Comparison of ENCODE assay signal across 25 cellular contexts in genomic region chr11:85970593-85970992, GRCh38.
A peak's percentile ranks its signal among the peaks of the same experiment; 100 is the strongest.
DNase-seq lines count a peak whose midpoint lies in the region; ATAC-seq, FAIRE-seq and TF ChIP-seq lines count a peak whose summit lies in the region.
"Had no signal": no experiment of that assay in that cellular context is flagged by ENCODE, and none has a peak within 500 bp of the region (broad histone marks: within the 10 kb centered on the region; RNA-seq: fewer than 3 reads in every experiment).

No MANE protein-coding gene starts in this region.

- no CpG with 5 or more reads among the region's 5 CpGs for WGBS in neuronal stem cell (ENCODE audit: extremely low coverage in 2 of 2, insufficient read length in 2 of 2, insufficient replicate concordance in 1 of 2), 2 donors

- H3K4me2 ChIP-seq in neuronal stem cell (ENCODE audit: insufficient read depth, low read length, poor library complexity, severe bottlenecking): no peak overlapping the region

- intact Hi-C loops in CD8-positive, alpha-beta T cell (cut with DNase I, micrococcal nuclease): loop anchor here in 1 of 2 experiments (10.0 kb wide), 1 partner anchor 116 kb away; the partner anchor contains the start of gene CCDC83

- H3K9ac ChIP-seq in neuronal stem cell (ENCODE audit: low read depth, low read length, poor library complexity): no peak overlapping the region

- H4K91ac ChIP-seq in neuronal stem cell (ENCODE audit: low read depth, low read length, poor library complexity): no peak overlapping the region

- no peak for DNase-seq in CD8-positive, alpha-beta T cell
- DNase-seq in GM12892 (ENCODE audit: insufficient read length) (no peak), left lobe of liver (ENCODE audit: low spot score) (no peak), neuronal stem cell (ENCODE audit: low spot score) (no peak), inferior parietal cortex (ENCODE audit: extremely low spot score) (no peak)
- no peak for DNase-seq in activated CD4-positive, alpha-beta T cell treated with anti-CD3 and anti-CD28 coated beads for 4 hours
- DNase-seq: C1 segment of cervical spinal cord, Calu3, DMS79 treated with DMSO at 0.1 percent for 48 hours, GF-D8, KG1, NCI-H1048, NCI-H1417, NCI-H1694, NCI-H2029 treated with DMSO at 0.1 percent for 48 hours, NCI-H2227 treated with DMSO at 0.1 percent for 48 hours, NCI-H510A, NCI-H69, Right ventricle myocardium superior, RPMI8226 had no signal

- no peak overlapping the region for H3K27ac ChIP-seq in CD8-positive, alpha-beta T cell (ENCODE audit: low read depth, low read length)
- no peak overlapping the region for H3K27ac ChIP-seq in neuronal stem cell (replicated peaks; ENCODE audit: low read length)
- H3K27ac ChIP-seq: SJSA1 had no signal

- H3K27me3 Mint-ChIP-seq in CD8-positive, alpha-beta T cell (ENCODE audit: low read depth): no peaks in the 10 kb centered on the region

- peak; percentile 5 for FAIRE-seq in GM12892 (lab: Jason Lieb, UNC)
- FAIRE-seq: GM12891, GM19239, HTR-8/SVneo had no signal

- peaks cover 32% of the 10 kb centered on the region for H3K36me3 ChIP-seq in CD8-positive, alpha-beta T cell (ENCODE audit: insufficient read depth, low read length)
- H3K36me3 ChIP-seq in neuronal stem cell (replicated peaks in 1 of 2; ENCODE audit: control insufficient read depth in 2 of 2, insufficient read depth in 2 of 2, low read length in 2 of 2): peaks cover 5 to 90% of the 10 kb centered on the region in 2 donors

- no peak overlapping the region for H2AFZ ChIP-seq in neuronal stem cell (ENCODE audit: low read length)

- peaks cover 15% of the 10 kb centered on the region for H3K4me1 Mint-ChIP-seq in CD8-positive, alpha-beta T cell (ENCODE audit: low read depth)

- no peak overlapping the region for H3K14ac ChIP-seq in neuronal stem cell (ENCODE audit: low read length)

- no peak overlapping the region for H3K4me3 Mint-ChIP-seq in CD8-positive, alpha-beta T cell

- no peak overlapping the region for H2BK5ac ChIP-seq in neuronal stem cell (ENCODE audit: low read length)

- TF ChIP-seq POLR2A in GM12892 (IDR thresholded peaks at IDR 0.05; ENCODE audit: low read depth, low read length): no peak

- H2BK12ac ChIP-seq in neuronal stem cell (ENCODE audit: low read length): no peak overlapping the region

- H3K79me1 ChIP-seq in neuronal stem cell (ENCODE audit: low read depth, low read length): no peaks in the 10 kb centered on the region

- CTCF ChIA-PET in CD8-positive, alpha-beta T cell (lab: Charles Lee): no interaction called here

- peak overlapping the region; percentile 4 for H3K27ac Mint-ChIP-seq in CD8-positive, alpha-beta T cell

- no peak overlapping the region for H2BK120ac ChIP-seq in neuronal stem cell (ENCODE audit: low read depth, low read length)

- no peak overlapping the region for H3K23ac ChIP-seq in neuronal stem cell (ENCODE audit: low read depth, low read length, poor library complexity)

- H4K8ac ChIP-seq in neuronal stem cell (ENCODE audit: low read depth, low read length): peak overlapping the region; percentile 3

- H3K4me1 ChIP-seq in CD8-positive, alpha-beta T cell (ENCODE audit: insufficient read depth, low read length): no peaks in the 10 kb centered on the region
- H3K4me1 ChIP-seq in neuronal stem cell (ENCODE audit: control insufficient read depth in 2 of 2, insufficient read depth in 1 of 2, low read depth in 1 of 2, low read length in 2 of 2): no peaks in the 10 kb centered on the region

- no peak overlapping the region for H2BK15ac ChIP-seq in neuronal stem cell (ENCODE audit: low read length)

- no peak for ATAC-seq in CD8-positive, alpha-beta T cell
- ATAC-seq in left lobe of liver (peak; percentile 60), HG02571 (IDR thresholded peaks at IDR 0.05; ENCODE audit: unreplicated experiment) (no peak)

- no peak overlapping the region for H3K4me3 ChIP-seq in CD8-positive, alpha-beta T cell (ENCODE audit: low read depth, low read length)
- no peak overlapping the region for H3K4me3 ChIP-seq in neuronal stem cell (ENCODE audit: low read length in 2 of 2)
- H3K4me3 ChIP-seq: SJSA1 had no signal

- peaks cover 85% of the 10 kb centered on the region for H3K36me3 Mint-ChIP-seq in CD8-positive, alpha-beta T cell

- no peaks in the 10 kb centered on the region for H3K9me3 ChIP-seq in CD8-positive, alpha-beta T cell (ENCODE audit: low read length)
- H3K9me3 ChIP-seq in neuronal stem cell (replicated peaks in 1 of 2; ENCODE audit: control insufficient read depth in 2 of 2, insufficient read depth in 1 of 2, low read depth in 1 of 2, low read length in 2 of 2): no peaks in the 10 kb centered on the region
- H3K9me3 ChIP-seq: SJSA1 had no signal

- H3K18ac ChIP-seq in neuronal stem cell (ENCODE audit: low read length): no peak overlapping the region

- POLR2A ChIA-PET in CD8-positive, alpha-beta T cell (lab: Charles Lee): no interaction called here

- no peak overlapping the region for H2AK5ac ChIP-seq in neuronal stem cell (ENCODE audit: low read depth, low read length)

- H3K9me3 Mint-ChIP-seq in CD8-positive, alpha-beta T cell: no peaks in the 10 kb centered on the region

- no peak overlapping the region for H3K4ac ChIP-seq in neuronal stem cell (ENCODE audit: low read length)

- no peaks in the 10 kb centered on the region for H3K27me3 ChIP-seq in CD8-positive, alpha-beta T cell (ENCODE audit: insufficient read depth, low read length)
- no peaks in the 10 kb centered on the region for H3K27me3 ChIP-seq in neuronal stem cell (ENCODE audit: control insufficient read depth in 3 of 3, insufficient read depth in 3 of 3, low read depth in 1 of 3, low read length in 3 of 3)
- H3K27me3 ChIP-seq: SJSA1 had no signal

- no peak for TF ChIP-seq CTCF in CD8-positive, alpha-beta T cell (IDR thresholded peaks at IDR 0.05)
